8 cellular contexts compared by ENCODE assay signal in the genomic region with DNA sequence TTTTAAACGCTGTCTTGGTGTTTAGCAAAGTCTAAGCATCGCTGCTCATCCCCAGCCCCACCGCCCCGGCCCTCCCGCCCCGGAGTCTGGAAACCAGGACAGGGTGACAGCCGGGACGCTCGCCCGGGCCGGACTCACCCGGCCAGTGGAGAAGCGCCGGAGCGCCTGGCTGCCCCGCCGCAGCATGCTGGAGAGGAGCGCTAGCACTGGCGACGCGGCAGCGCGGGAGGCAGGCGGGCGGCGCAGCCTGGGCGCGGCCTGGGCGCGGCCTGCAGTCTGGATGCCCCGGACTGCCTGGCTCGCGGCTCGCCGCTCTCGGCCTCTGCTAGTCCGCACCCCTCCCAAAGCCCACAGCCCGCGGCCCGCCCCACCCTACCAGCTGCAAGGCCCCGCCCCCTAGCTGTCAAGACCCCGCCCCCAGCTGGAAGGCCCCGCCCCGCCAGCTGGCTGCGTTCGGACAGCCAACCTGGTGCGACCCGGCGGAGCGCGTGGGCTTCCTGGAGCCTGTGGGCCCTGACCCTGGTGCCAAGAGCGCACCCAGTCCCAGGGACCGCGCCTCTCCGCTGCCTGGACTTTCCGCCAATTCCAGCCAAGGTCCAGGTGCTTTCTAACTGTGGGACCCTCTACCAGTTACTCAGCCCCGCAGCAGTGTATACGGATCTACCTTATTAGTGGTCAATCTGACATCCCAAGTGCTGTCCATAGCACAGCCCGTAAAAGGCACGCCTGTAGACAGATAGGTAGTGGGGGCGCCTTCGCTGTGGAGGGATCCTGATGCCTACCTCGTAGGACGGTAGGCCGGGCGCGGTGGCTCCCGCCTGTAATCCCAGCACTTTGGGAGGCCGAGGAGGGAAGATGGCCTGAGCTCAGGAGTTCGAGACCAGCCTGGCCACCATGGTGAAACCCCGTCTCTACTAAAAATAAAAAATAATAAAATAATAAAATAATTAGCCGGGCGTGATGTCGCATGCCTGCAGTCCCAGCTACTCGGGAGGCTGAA. TPM values are rescaled to one million over a fixed set of nuclear protein-coding genes. Genes with fewer than 3 reads are reported as not detected.
A peak's percentile ranks its signal among the peaks of the same experiment; 100 is the strongest.
DNase-seq lines count a peak whose midpoint lies in the region; ATAC-seq and TF ChIP-seq lines count a peak whose summit lies in the region.

Gene ALDH1L2, minus strand, starts transcription at position 208 of the 1,000 bp plus-strand sequence. Its CDS starts 22 bp downstream, at position 186.

- H3K36me3 ChIP-seq in OCI-LY3 (replicated peaks; ENCODE audit: low read depth, low read length) (no peaks in the 10 kb centered on the region), testis (ENCODE audit: low read depth, missing control alignments) (no peaks in the 10 kb centered on the region)

- intact Hi-C loops in testis (cut with DNase I; ENCODE audit: low total_unique reads) = no loop called here

- DNase-seq in DMS153 (lab: John Stamatoyannopoulos, UW) (peak; percentile 30), DMS153 treated with DMSO at 0.1 percent for 48 hours (lab: John Stamatoyannopoulos, UW; ENCODE audit: unreplicated experiment) (no peak), activated gamma-delta T cell treated with Interleukin-2 at 50 U/mL for 16 hours (peak; percentile 14), foreskin keratinocyte (peak in 1 of 2 donors; percentile 53), neural crest cell (ENCODE audit: low read depth, low spot score) (peak; percentile 69), testis (peak; percentile 88)

- H3K9ac ChIP-seq in OCI-LY3 (ENCODE audit: low read length) = peak within 1 kb of the TSS; percentile 66

- peak within 1 kb of the TSS; percentile 14 for H3K27ac Mint-ChIP-seq in neural crest cell (ENCODE audit: unreplicated experiment)

- peaks cover 4% of the 10 kb centered on the region for H3K36me3 Mint-ChIP-seq in neural crest cell (ENCODE audit: low read depth)

- TF ChIP-seq POLR2A in testis (IDR thresholded peaks at IDR 0.05) = no peak

- TF ChIP-seq CTCF in OCI-LY3 (IDR thresholded peaks at IDR 0.05; ENCODE audit: low read depth, low read length) (no peak), foreskin keratinocyte (conservative IDR thresholded peaks at IDR 0.05) (no peak), neural crest cell (conservative IDR thresholded peaks at IDR 0.05) (no peak), testis (IDR thresholded peaks at IDR 0.05) (no peak)

- H3K9me3 Mint-ChIP-seq in neural crest cell = peaks cover 10% of the 10 kb centered on the region

- H3K4me1 ChIP-seq in OCI-LY3 (ENCODE audit: low read length) (peaks cover 5% of the 10 kb centered on the region; the same call in 1 of the 2 replicates), foreskin keratinocyte (no peaks in the 10 kb centered on the region), testis (no peaks in the 10 kb centered on the region)

- H2AFZ ChIP-seq in OCI-LY3 (ENCODE audit: low read depth, low read length) = peak within 1 kb of the TSS; percentile 28

- WGBS in testis, 2 donors = 27 to 68% methylated on average over 20 to 54 of the region's 75 CpGs

- H3K79me2 ChIP-seq in OCI-LY3 (ENCODE audit: low read length) = no peaks in the 10 kb centered on the region

- peak within 1 kb of the TSS; percentile 76 for H3K4me2 ChIP-seq in OCI-LY3 (ENCODE audit: low read length)

- H3K4me3 ChIP-seq in OCI-LY3 (ENCODE audit: low read length) (peak within 1 kb of the TSS; percentile 77), testis (peak within 1 kb of the TSS; percentile 55 to 64)

- peaks cover 2% of the 10 kb centered on the region; the same call in 1 of the 2 replicates for H3K27me3 ChIP-seq in OCI-LY3 (ENCODE audit: low read depth, low read length)
- no peaks in the 10 kb centered on the region for H3K27me3 ChIP-seq in foreskin keratinocyte
- no peaks in the 10 kb centered on the region for H3K27me3 ChIP-seq in testis

- H3K4me1 Mint-ChIP-seq in neural crest cell = peaks cover 13% of the 10 kb centered on the region

- peak within 1 kb of the TSS; percentile 87 for H3K4me3 Mint-ChIP-seq in neural crest cell

- H3K9me3 ChIP-seq in OCI-LY3 (ENCODE audit: insufficient read depth, low read length) (0 out of 2 replicates have a peak, but pooled peaks cover 3% of the 10 kb centered on the region), testis (no peaks in the 10 kb centered on the region)

- H3K27ac ChIP-seq in OCI-LY3 (ENCODE audit: low read length) = no peak within 1 kb of the TSS
- peak within 1 kb of the TSS; percentile 13 for H3K27ac ChIP-seq in foreskin keratinocyte
- no peak within 1 kb of the TSS for H3K27ac ChIP-seq in testis

- ATAC-seq in HG02884 (IDR thresholded peaks at IDR 0.05; ENCODE audit: unreplicated experiment) (peak; percentile 77), foreskin keratinocyte (peak; percentile 94)

- no peaks in the 10 kb centered on the region for H4K20me1 ChIP-seq in OCI-LY3 (ENCODE audit: insufficient read depth, low read length)

- peaks cover 22% of the 10 kb centered on the region for H3K27me3 Mint-ChIP-seq in neural crest cell (ENCODE audit: low read depth)

RNA-seq across cellular contexts. Expression of gene ALDH1L2, which starts in this region (rescaled TPM):
- total RNA-seq in foreskin keratinocyte (6.8 and 17.5 TPM in 2 replicates), neural crest cell (4.0 and 4.2 TPM in 2 replicates), testis (1 to 10 TPM; 2.3 to 2.5 TPM)
- polyA plus RNA-seq in foreskin keratinocyte (1.6 and 4.4 TPM in 2 replicates), testis (ENCODE audit: insufficient read depth, low read depth, low replicate concordance) (3.5 TPM)
